Comparison of ENCODE assay signal across 1 cellular context in the genomic region with DNA sequence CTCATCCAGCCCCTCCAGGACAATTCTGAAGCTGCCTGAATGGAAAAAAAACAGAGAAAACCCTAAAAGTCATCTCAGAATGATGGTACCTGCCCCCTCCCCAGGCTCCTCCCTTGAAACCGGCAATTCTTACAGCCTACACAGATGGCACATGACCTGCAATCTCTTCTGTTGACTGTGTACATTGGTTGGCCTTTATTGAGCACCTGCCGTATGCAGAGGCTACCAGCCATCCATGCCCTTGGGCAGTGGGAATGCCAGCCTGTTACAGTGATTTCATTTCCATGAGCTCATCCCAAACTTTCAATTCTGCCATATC.
TF ChIP-seq lines count a peak whose summit lies in the region.

No MANE protein-coding gene starts in this region.

TF ChIP-seq in GM12878, 131 proteins besides CTCF, POLR2A, EP300 and RAD21 (continued from another document):
- TF ChIP-seq, protein P1, sequence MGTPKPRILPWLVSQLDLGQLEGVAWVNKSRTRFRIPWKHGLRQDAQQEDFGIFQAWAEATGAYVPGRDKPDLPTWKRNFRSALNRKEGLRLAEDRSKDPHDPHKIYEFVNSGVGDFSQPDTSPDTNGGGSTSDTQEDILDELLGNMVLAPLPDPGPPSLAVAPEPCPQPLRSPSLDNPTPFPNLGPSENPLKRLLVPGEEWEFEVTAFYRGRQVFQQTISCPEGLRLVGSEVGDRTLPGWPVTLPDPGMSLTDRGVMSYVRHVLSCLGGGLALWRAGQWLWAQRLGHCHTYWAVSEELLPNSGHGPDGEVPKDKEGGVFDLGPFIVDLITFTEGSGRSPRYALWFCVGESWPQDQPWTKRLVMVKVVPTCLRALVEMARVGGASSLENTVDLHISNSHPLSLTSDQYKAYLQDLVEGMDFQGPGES (IDR thresholded peaks at IDR 0.05) = no peak
- TF ChIP-seq GABPA (IDR thresholded peaks at IDR 0.05; ENCODE audit: low read depth) (no peak), SUZ12 (IDR thresholded peaks at IDR 0.05; ENCODE audit: unreplicated experiment) (no peak), DPF2 (IDR thresholded peaks at IDR 0.05) (no peak), CBX5 (IDR thresholded peaks at IDR 0.05; ENCODE audit: low read depth) (no peak), CBX3 (IDR thresholded peaks at IDR 0.05; ENCODE audit: borderline replicate concordance, low read depth) (no peak), SMC3 (IDR thresholded peaks at IDR 0.05; ENCODE audit: borderline replicate concordance, low read length) (no peak), ZNF384 (IDR thresholded peaks at IDR 0.05; ENCODE audit: borderline replicate concordance, low read depth, low read length) (no peak), PAX5 (IDR thresholded peaks at IDR 0.05; ENCODE audit: borderline replicate concordance, low read depth, low read length) (no peak), STAT1 (conservative IDR thresholded peaks at IDR 0.05) (no peak), BACH1 (IDR thresholded peaks at IDR 0.05; ENCODE audit: borderline replicate concordance) (no peak), SIN3A (IDR thresholded peaks at IDR 0.05; ENCODE audit: low read depth, low read length) (no peak), FOS (IDR thresholded peaks at IDR 0.05; ENCODE audit: borderline replicate concordance, extremely low read depth, insufficient read length) (no peak)
- TF ChIP-seq, protein P2, sequence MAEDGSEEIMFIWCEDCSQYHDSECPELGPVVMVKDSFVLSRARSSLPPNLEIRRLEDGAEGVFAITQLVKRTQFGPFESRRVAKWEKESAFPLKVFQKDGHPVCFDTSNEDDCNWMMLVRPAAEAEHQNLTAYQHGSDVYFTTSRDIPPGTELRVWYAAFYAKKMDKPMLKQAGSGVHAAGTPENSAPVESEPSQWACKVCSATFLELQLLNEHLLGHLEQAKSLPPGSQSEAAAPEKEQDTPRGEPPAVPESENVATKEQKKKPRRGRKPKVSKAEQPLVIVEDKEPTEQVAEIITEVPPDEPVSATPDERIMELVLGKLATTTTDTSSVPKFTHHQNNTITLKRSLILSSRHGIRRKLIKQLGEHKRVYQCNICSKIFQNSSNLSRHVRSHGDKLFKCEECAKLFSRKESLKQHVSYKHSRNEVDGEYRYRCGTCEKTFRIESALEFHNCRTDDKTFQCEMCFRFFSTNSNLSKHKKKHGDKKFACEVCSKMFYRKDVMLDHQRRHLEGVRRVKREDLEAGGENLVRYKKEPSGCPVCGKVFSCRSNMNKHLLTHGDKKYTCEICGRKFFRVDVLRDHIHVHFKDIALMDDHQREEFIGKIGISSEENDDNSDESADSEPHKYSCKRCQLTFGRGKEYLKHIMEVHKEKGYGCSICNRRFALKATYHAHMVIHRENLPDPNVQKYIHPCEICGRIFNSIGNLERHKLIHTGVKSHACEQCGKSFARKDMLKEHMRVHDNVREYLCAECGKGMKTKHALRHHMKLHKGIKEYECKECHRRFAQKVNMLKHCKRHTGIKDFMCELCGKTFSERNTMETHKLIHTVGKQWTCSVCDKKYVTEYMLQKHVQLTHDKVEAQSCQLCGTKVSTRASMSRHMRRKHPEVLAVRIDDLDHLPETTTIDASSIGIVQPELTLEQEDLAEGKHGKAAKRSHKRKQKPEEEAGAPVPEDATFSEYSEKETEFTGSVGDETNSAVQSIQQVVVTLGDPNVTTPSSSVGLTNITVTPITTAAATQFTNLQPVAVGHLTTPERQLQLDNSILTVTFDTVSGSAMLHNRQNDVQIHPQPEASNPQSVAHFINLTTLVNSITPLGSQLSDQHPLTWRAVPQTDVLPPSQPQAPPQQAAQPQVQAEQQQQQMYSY (CRISPR knock-in tag; IDR thresholded peaks at IDR 0.05) = no peak
- TF ChIP-seq, protein P3, sequence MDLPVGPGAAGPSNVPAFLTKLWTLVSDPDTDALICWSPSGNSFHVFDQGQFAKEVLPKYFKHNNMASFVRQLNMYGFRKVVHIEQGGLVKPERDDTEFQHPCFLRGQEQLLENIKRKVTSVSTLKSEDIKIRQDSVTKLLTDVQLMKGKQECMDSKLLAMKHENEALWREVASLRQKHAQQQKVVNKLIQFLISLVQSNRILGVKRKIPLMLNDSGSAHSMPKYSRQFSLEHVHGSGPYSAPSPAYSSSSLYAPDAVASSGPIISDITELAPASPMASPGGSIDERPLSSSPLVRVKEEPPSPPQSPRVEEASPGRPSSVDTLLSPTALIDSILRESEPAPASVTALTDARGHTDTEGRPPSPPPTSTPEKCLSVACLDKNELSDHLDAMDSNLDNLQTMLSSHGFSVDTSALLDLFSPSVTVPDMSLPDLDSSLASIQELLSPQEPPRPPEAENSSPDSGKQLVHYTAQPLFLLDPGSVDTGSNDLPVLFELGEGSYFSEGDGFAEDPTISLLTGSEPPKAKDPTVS (IDR thresholded peaks at IDR 0.05; ENCODE audit: low read depth, low read length) = no peak
